28 cellular contexts compared by ENCODE assay signal in the genomic region with DNA sequence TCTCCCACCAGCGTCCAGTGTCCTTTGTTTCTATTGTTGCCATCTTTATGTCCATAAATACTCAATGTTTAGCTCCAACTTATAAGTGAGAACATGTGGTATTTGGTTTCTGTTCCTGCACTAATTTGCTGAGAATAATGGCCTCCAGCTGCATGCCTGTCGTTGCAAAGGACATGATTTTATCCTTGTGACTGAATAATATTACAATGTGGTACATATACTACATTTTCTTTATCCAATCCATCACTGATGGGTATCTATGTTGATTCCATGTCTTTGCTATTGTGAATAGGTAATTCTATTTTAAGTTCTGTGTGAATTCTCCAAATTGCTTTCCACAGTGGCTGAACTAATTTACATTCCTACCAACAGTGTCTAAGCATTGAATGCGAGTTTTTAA.
"Had no signal": no experiment of that assay in that cellular context is flagged by ENCODE, and none has a peak within 500 bp of the region (broad histone marks: within the 10 kb centered on the region; RNA-seq: fewer than 3 reads in every experiment).

No MANE protein-coding gene starts in this region.

- H3K4me3 Mint-ChIP-seq: dendritic cell treated with granulocyte-macrophage colony-stimulating factor and Interleukin-4, amounts not matched to agents 40 ng/mL and 50 ng/mL, for 4 days; effector memory CD8-positive, alpha-beta T cell; endodermal cell; mesothelial cell of epicardium; naive B cell had no signal

- H3K27me3 ChIP-seq: colonic mucosa, esophagus squamous epithelium, gastrocnemius medialis, heart right ventricle, left lung had no signal

- H3K9me3 ChIP-seq: colonic mucosa, esophagus squamous epithelium, gastrocnemius medialis, heart right ventricle, left lung, lower lobe of right lung, mucosa of descending colon had no signal

- H3K27ac Mint-ChIP-seq: dendritic cell treated with granulocyte-macrophage colony-stimulating factor and Interleukin-4, amounts not matched to agents 40 ng/mL and 50 ng/mL, for 4 days; effector memory CD8-positive, alpha-beta T cell; endodermal cell; mesothelial cell of epicardium; naive B cell had no signal

- H3K9me3 Mint-ChIP-seq: dendritic cell treated with granulocyte-macrophage colony-stimulating factor and Interleukin-4, amounts not matched to agents 40 ng/mL and 50 ng/mL, for 4 days; mesothelial cell of epicardium had no signal

- H3K27ac ChIP-seq: colonic mucosa, epithelial cell of prostate, esophagus squamous epithelium, gastrocnemius medialis, heart right ventricle, left lung, lower lobe of right lung had no signal

- H3K36me3 ChIP-seq: colonic mucosa, esophagus squamous epithelium, gastrocnemius medialis, heart right ventricle, left lung, lower lobe of right lung had no signal

- DNase-seq: colonic mucosa; cortex of kidney; effector CD8-positive, alpha-beta T cell; effector memory CD8-positive, alpha-beta T cell; endodermal cell; erythroblast; esophagus squamous epithelium; foreskin fibroblast; foreskin melanocyte; gastrocnemius medialis; glutamatergic neuron; head of caudate nucleus; heart right ventricle; hippocampal formation; left cardiac atrium; left lung; left ventricle myocardium superior; lower lobe of right lung; mesenchymal stem cell; mucosa of descending colon; naive B cell had no signal

- H3K27me3 Mint-ChIP-seq: dendritic cell treated with granulocyte-macrophage colony-stimulating factor and Interleukin-4, amounts not matched to agents 40 ng/mL and 50 ng/mL, for 4 days; effector memory CD8-positive, alpha-beta T cell; naive B cell had no signal

- H3K4me3 ChIP-seq: colonic mucosa, esophagus squamous epithelium, gastrocnemius medialis, heart right ventricle, left lung, lower lobe of right lung, mucosa of descending colon had no signal

- H3K36me3 Mint-ChIP-seq: mesothelial cell of epicardium, naive B cell had no signal

- H3K4me1 Mint-ChIP-seq: mesothelial cell of epicardium, naive B cell had no signal

- H3K4me1 ChIP-seq: colonic mucosa, esophagus squamous epithelium, heart right ventricle, left lung, lower lobe of right lung had no signal

- ATAC-seq: effector memory CD8-positive, alpha-beta T cell; esophagus mucosa; gastrocnemius medialis; heart right ventricle; left cardiac atrium; left lung; left ventricle myocardium superior; lower lobe of right lung; mucosa of descending colon had no signal

- FAIRE-seq: endometrium, islet of Langerhans, keratinocyte had no signal
